ENCODE assay signal across 1 cellular context in the genomic region with DNA sequence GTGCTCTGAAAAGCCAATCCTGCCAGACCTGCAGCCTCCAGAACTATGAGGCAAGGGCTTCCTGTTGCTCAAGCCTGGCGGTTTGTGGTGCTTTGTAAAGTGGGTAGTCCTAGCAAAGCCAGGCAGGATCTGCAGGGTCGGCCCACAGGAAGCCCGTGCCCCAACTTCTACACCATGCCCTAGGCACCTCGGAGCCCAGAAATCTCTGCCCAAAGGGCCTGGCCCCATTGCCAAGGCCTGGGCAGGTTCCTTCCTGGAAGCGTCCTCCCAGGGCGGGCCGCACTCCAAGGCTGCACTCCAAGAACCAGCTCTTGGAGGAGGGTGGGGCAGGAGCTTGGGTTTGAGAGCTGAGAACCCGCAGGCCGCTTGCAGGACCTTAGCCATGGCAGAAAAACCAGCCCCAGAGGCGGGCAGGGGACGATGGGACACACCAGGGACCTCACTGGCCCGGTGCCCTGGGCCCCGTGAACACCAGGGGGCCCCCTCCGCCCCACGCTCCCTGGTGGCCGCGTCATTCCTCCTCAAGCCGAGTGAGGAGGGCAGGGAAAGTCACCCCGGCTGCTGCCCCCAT.
TF ChIP-seq lines count a peak whose summit lies in the region.

No MANE protein-coding gene starts in this region.

TF ChIP-seq in HepG2, 621 proteins besides CTCF, POLR2A, EP300 and RAD21 (continued from another document):
- TF ChIP-seq ZNF280D (CRISPR knock-in tag; IDR thresholded peaks at IDR 0.05) (no peak), GPN1 (CRISPR knock-in tag; IDR thresholded peaks at IDR 0.05; ENCODE audit: borderline replicate concordance) (no peak), ETV5 (CRISPR knock-in tag; IDR thresholded peaks at IDR 0.05; ENCODE audit: borderline replicate concordance) (peak; percentile 29; the same call in 1 of the 2 replicates), KDM2A (CRISPR knock-in tag; IDR thresholded peaks at IDR 0.05; ENCODE audit: borderline replicate concordance, low read depth) (no peak), GABPA (IDR thresholded peaks at IDR 0.05; ENCODE audit: low read depth, low read length) (no peak), GABPA (CRISPR knock-in tag; IDR thresholded peaks at IDR 0.05; ENCODE audit: low read depth) (no peak), SKI (IDR thresholded peaks at IDR 0.05; ENCODE audit: partially characterized antibody) (no peak), MEF2D (CRISPR knock-in tag; IDR thresholded peaks at IDR 0.05) (no peak), ZC3H4 (CRISPR knock-in tag; IDR thresholded peaks at IDR 0.05; ENCODE audit: borderline replicate concordance) (no peak), HOMEZ (CRISPR knock-in tag; IDR thresholded peaks at IDR 0.05; ENCODE audit: low read depth) (no peak), ZNF574 (CRISPR knock-in tag; IDR thresholded peaks at IDR 0.05) (0 out of 2 replicates have a peak, but pooled peaks have one; percentile 22), ZNF746 (CRISPR knock-in tag; IDR thresholded peaks at IDR 0.05) (no peak), BATF2 (CRISPR knock-in tag; IDR thresholded peaks at IDR 0.05) (no peak), ZSCAN9 (CRISPR knock-in tag; IDR thresholded peaks at IDR 0.05; ENCODE audit: borderline replicate concordance) (no peak)
